ENCODE assay signal across 9 cellular contexts in the genomic region with DNA sequence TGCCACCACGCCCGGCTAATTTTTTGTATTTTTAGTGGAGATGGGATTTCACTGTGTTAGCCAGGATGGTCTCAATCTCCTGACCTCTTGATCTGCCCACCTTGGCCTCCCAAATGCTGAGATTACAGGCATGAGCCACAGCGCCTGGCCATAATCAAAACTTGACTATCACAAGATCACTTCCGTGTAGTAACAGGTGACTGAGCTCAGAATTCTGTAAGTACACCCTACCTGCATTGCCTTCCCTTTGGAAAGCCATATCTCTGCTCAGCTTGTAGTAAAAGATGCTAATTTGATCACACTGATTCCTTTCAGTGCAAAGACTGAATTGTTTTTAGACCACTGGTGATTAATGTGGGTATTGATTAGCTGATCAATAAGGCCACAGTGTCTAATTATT.
"Had no signal": no experiment of that assay in that cellular context is flagged by ENCODE, and none has a peak within 500 bp of the region (broad histone marks: within the 10 kb centered on the region; RNA-seq: fewer than 3 reads in every experiment).

No MANE protein-coding gene starts in this region.

- H3K9me3 ChIP-seq: HAP-1 had no signal

- H3K9ac ChIP-seq: GM23248 had no signal

- H3K4me2 ChIP-seq: GM23338 had no signal

- H3K4me1 ChIP-seq: HAP-1 had no signal

- ATAC-seq: GM23338, HCT116 had no signal

- FAIRE-seq: H1, H54 had no signal

- H2AFZ ChIP-seq: GM23248, GM23338 had no signal

- H3K27ac ChIP-seq: GM23248 had no signal

- H3K36me3 ChIP-seq: HAP-1 had no signal

- H3K4me3 ChIP-seq: GM23248, GM23338, HAP-1 had no signal

- DNase-seq: GOT3, H7, H9 had no signal
